In the genomic region with DNA sequence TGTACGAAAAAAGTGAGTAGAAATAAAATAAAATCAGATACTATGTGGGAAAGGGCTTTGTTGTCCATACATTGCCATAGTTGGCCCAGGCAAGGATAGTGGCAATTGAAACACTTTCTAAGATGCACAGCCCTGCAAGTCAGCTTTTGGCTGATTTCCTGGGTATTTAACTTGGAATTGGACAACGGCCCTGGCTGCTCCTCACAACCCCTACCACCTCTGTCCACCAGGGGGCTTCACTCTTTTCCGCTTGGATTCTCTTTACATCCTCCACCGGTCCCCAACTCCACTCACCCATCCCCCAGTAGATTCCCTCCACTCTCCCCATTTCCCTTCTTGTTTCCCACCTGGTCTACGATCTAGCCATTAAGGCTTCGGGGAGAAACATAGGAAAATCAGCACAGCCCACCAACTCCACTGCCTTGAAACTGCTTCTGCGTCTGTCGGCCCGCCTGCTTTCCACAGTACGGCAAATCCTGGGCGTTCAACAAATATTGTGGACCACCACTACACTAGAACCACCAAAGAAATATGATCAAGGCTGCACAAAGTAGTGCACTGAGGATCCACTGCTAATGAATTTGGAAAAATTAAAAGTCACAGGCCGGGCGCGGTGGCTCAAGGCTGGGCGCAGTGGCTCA, we compare ENCODE assay signal across 1 cellular context.
TF ChIP-seq lines count a peak whose summit lies in the region.

No MANE protein-coding gene starts in this region.

TF ChIP-seq in HepG2, 621 proteins besides CTCF, POLR2A, EP300 and RAD21 (continued from another document):
- TF ChIP-seq ZNF414 (CRISPR knock-in tag; IDR thresholded peaks at IDR 0.05): no peak
- TF ChIP-seq HDAC2 (CRISPR knock-in tag; IDR thresholded peaks at IDR 0.05): no peak
- TF ChIP-seq TFAP4 (IDR thresholded peaks at IDR 0.05; ENCODE audit: borderline replicate concordance, low read depth): no peak
- TF ChIP-seq, protein P1, sequence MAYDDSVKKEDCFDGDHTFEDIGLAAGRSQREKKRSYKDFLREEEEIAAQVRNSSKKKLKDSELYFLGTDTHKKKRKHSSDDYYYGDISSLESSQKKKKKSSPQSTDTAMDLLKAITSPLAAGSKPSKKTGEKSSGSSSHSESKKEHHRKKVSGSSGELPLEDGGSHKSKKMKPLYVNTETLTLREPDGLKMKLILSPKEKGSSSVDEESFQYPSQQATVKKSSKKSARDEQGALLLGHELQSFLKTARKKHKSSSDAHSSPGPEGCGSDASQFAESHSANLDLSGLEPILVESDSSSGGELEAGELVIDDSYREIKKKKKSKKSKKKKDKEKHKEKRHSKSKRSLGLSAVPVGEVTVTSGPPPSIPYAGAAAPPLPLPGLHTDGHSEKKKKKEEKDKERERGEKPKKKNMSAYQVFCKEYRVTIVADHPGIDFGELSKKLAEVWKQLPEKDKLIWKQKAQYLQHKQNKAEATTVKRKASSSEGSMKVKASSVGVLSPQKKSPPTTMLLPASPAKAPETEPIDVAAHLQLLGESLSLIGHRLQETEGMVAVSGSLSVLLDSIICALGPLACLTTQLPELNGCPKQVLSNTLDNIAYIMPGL (CRISPR knock-in tag; IDR thresholded peaks at IDR 0.05; ENCODE audit: borderline replicate concordance in 1 of 2, low read depth in 1 of 2): 0 out of 4 replicates have a peak, but pooled peaks of 1 of the 2 experiments have one; percentile 28
- TF ChIP-seq, protein P2, sequence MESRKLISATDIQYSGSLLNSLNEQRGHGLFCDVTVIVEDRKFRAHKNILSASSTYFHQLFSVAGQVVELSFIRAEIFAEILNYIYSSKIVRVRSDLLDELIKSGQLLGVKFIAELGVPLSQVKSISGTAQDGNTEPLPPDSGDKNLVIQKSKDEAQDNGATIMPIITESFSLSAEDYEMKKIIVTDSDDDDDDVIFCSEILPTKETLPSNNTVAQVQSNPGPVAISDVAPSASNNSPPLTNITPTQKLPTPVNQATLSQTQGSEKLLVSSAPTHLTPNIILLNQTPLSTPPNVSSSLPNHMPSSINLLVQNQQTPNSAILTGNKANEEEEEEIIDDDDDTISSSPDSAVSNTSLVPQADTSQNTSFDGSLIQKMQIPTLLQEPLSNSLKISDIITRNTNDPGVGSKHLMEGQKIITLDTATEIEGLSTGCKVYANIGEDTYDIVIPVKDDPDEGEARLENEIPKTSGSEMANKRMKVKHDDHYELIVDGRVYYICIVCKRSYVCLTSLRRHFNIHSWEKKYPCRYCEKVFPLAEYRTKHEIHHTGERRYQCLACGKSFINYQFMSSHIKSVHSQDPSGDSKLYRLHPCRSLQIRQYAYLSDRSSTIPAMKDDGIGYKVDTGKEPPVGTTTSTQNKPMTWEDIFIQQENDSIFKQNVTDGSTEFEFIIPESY (CRISPR knock-in tag; IDR thresholded peaks at IDR 0.05): no peak
- TF ChIP-seq, protein P3, sequence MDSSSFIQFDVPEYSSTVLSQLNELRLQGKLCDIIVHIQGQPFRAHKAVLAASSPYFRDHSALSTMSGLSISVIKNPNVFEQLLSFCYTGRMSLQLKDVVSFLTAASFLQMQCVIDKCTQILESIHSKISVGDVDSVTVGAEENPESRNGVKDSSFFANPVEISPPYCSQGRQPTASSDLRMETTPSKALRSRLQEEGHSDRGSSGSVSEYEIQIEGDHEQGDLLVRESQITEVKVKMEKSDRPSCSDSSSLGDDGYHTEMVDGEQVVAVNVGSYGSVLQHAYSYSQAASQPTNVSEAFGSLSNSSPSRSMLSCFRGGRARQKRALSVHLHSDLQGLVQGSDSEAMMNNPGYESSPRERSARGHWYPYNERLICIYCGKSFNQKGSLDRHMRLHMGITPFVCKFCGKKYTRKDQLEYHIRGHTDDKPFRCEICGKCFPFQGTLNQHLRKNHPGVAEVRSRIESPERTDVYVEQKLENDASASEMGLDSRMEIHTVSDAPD (CRISPR knock-in tag; IDR thresholded peaks at IDR 0.05): no peak
- TF ChIP-seq ZNF329 (CRISPR knock-in tag; IDR thresholded peaks at IDR 0.05; ENCODE audit: low read depth): no peak
- no peak for TF ChIP-seq ZNF781 (CRISPR knock-in tag; IDR thresholded peaks at IDR 0.05; ENCODE audit: borderline replicate concordance, not compliant biosample characterization)
- TF ChIP-seq, protein P4, sequence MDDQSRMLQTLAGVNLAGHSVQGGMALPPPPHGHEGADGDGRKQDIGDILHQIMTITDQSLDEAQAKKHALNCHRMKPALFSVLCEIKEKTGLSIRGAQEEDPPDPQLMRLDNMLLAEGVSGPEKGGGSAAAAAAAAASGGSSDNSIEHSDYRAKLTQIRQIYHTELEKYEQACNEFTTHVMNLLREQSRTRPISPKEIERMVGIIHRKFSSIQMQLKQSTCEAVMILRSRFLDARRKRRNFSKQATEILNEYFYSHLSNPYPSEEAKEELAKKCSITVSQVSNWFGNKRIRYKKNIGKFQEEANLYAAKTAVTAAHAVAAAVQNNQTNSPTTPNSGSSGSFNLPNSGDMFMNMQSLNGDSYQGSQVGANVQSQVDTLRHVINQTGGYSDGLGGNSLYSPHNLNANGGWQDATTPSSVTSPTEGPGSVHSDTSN (CRISPR knock-in tag; IDR thresholded peaks at IDR 0.05; ENCODE audit: borderline replicate concordance): no peak
- TF ChIP-seq ASH2L (IDR thresholded peaks at IDR 0.05; ENCODE audit: insufficient read length, low read depth, low read length): no peak
- peak; percentile 64 for TF ChIP-seq SMC3 (IDR thresholded peaks at IDR 0.05; ENCODE audit: low read length)
- no peak for TF ChIP-seq ZSCAN29 (CRISPR knock-in tag; conservative IDR thresholded peaks at IDR 0.05)
- no peak; the same call in 1 of the 2 replicates for TF ChIP-seq GABPB1 (CRISPR knock-in tag; IDR thresholded peaks at IDR 0.05)
- TF ChIP-seq MXD1 (CRISPR knock-in tag; IDR thresholded peaks at IDR 0.05): no peak
- no peak for TF ChIP-seq MZF1 (CRISPR knock-in tag; IDR thresholded peaks at IDR 0.05; ENCODE audit: borderline replicate concordance)
TF ChIP-seq in HepG2: peak in this region for 5.
